In the genomic region with DNA sequence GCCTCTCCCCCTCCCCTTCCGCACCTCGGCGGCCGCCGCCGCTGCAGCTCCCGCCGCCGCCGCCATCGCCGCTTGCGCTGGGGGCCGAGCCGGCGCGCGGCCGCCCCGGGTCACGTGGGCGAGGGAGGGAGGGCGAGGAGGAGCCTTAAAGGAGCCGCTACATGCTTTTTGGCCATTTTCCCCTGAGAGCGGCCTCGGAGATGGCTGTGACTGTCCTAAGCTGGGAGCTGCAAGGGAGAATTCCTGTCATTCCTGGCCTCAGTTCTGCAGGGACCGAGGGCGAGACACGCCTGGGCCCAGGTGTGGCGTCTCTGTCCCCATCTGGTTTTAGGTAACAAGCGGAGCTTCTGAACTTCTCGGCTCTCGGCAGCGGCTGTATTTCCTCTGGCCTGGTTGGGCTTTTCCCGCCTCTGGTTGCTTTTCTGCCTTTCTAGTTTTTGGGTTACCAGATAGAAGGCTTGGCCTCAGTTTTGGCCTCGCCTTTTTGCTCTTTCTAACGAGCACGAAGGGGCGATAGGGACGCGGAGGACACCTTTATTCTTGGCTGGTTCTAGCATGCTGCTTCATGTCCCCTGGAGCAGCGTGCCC, we compare ENCODE assay signal across 8 cellular contexts. TPM values are rescaled to one million over a fixed set of nuclear protein-coding genes. Genes with fewer than 3 reads are reported as not detected.
DNase-seq lines count a peak whose midpoint lies in the region; ATAC-seq and TF ChIP-seq lines count a peak whose summit lies in the region.

Gene EHMT2 (minus strand): TSS at position 87 of the 588 bp plus-strand sequence. CDS start 21 bp downstream, at position 66.

- peak; percentile 62 for ATAC-seq in activated naive CD8-positive, alpha-beta T cell treated with anti-CD3 and anti-CD28 coated beads, Interleukin-2, amount 10 ng/mL, durations not matched to agents 7 days and 5 days (ENCODE audit: low read depth)
- ATAC-seq in Right ventricle myocardium inferior, result peak; percentile 70

- H3K4me1 ChIP-seq in parathyroid adenoma (peaks cover 8% of the 10 kb centered on the region), thyroid gland (peaks cover 18 to 20% of the 10 kb centered on the region in 2 donors)

- no peaks in the 10 kb centered on the region for H3K27me3 Mint-ChIP-seq in activated naive CD8-positive, alpha-beta T cell treated with anti-CD3 and anti-CD28 coated beads, Interleukin-2, amount 10 ng/mL, durations not matched to agents 7 days and 5 days

- H3K27ac Mint-ChIP-seq in activated naive CD8-positive, alpha-beta T cell treated with anti-CD3 and anti-CD28 coated beads, Interleukin-2, amount 10 ng/mL, durations not matched to agents 7 days and 5 days, result peak within 1 kb of the TSS; percentile 94

- TF ChIP-seq CTCF in SU-DHL-6 (IDR thresholded peaks at IDR 0.05; ENCODE audit: insufficient read depth, low read length, poor library complexity, severe bottlenecking) (no peak), parathyroid adenoma (IDR thresholded peaks at IDR 0.05) (no peak), thyroid gland (IDR thresholded peaks at IDR 0.05) (peak in 3 of 6 experiments; percentile 34 to 46 (median 44))

- H3K9me2 ChIP-seq in SU-DHL-6 (replicated peaks; ENCODE audit: insufficient read depth, low read length), result no peaks in the 10 kb centered on the region

- peak within 1 kb of the TSS; percentile 87 for H3K4me3 ChIP-seq in H7 (ENCODE audit: insufficient read depth, low read depth, low read length)
- H3K4me3 ChIP-seq in SU-DHL-6 (ENCODE audit: insufficient read depth, low read length, poor library complexity, severe bottlenecking), result peak within 1 kb of the TSS; percentile 72
- peak within 1 kb of the TSS; percentile 87 for H3K4me3 ChIP-seq in parathyroid adenoma (ENCODE audit: low read depth, low read length)
- peak within 1 kb of the TSS; percentile 47 to 90 (median 57) for H3K4me3 ChIP-seq in thyroid gland (replicated peaks in 1 of 3)

- no peaks in the 10 kb centered on the region for H3K9me3 Mint-ChIP-seq in activated naive CD8-positive, alpha-beta T cell treated with anti-CD3 and anti-CD28 coated beads, Interleukin-2, amount 10 ng/mL, durations not matched to agents 7 days and 5 days

- H3K4me2 ChIP-seq in SU-DHL-6 (ENCODE audit: low read depth, low read length, poor library complexity, severe bottlenecking) (peak within 1 kb of the TSS; percentile 74), parathyroid adenoma (ENCODE audit: low read length) (peak within 1 kb of the TSS; percentile 78)

- H3K9ac ChIP-seq in SU-DHL-6 (ENCODE audit: low read length) (peak within 1 kb of the TSS; percentile 77), parathyroid adenoma (peak within 1 kb of the TSS; percentile 32)

- peaks cover 36% of the 10 kb centered on the region for H3K4me1 Mint-ChIP-seq in activated naive CD8-positive, alpha-beta T cell treated with anti-CD3 and anti-CD28 coated beads, Interleukin-2, amount 10 ng/mL, durations not matched to agents 7 days and 5 days

- H3K4me3 Mint-ChIP-seq in activated naive CD8-positive, alpha-beta T cell treated with anti-CD3 and anti-CD28 coated beads, Interleukin-2, amount 10 ng/mL, durations not matched to agents 7 days and 5 days, result peak within 1 kb of the TSS; percentile 98

- peaks cover 17% of the 10 kb centered on the region for H3K36me3 ChIP-seq in H7 (replicated peaks; ENCODE audit: control insufficient read depth, insufficient read depth, low read length)
- peaks cover 23% of the 10 kb centered on the region for H3K36me3 ChIP-seq in SU-DHL-6 (ENCODE audit: low read length)
- H3K36me3 ChIP-seq in parathyroid adenoma (ENCODE audit: control insufficient read depth, insufficient read depth, low read length), result no peaks in the 10 kb centered on the region
- peaks cover 0 to 13% of the 10 kb centered on the region in 2 donors for H3K36me3 ChIP-seq in thyroid gland

- H3K79me2 ChIP-seq in SU-DHL-6 (ENCODE audit: insufficient read depth, low read length), result peaks cover 4% of the 10 kb centered on the region; the same call in 1 of the 2 replicates
- H3K79me2 ChIP-seq in parathyroid adenoma, result no peaks in the 10 kb centered on the region

- intact Hi-C loops in Right ventricle myocardium inferior (cut with DNase I) (no loop called here), thyroid gland (cut with DNase I) (loop anchor here (5.0 kb wide), 2 partner anchors 35 to 55 kb away; partner anchors contain the start of gene NEU1)

- H3F3A ChIP-seq in SU-DHL-6 (ENCODE audit: insufficient read depth), result peaks cover 58% of the 10 kb centered on the region

- H4K20me1 ChIP-seq in SU-DHL-6 (ENCODE audit: low read depth, low read length), result no peaks in the 10 kb centered on the region

- H3K9me3 ChIP-seq in SU-DHL-6 (ENCODE audit: insufficient read depth, low read length) (no peaks in the 10 kb centered on the region), parathyroid adenoma (ENCODE audit: control insufficient read depth, low read length) (no peaks in the 10 kb centered on the region), thyroid gland (no peaks in the 10 kb centered on the region)

- TF ChIP-seq POLR2A in thyroid gland (IDR thresholded peaks at IDR 0.05), result peak in 1 of 2 donors; percentile 84

- peak; percentile 93 for DNase-seq in DMS53 (lab: John Stamatoyannopoulos, UW)
- DNase-seq in H7, result peak; percentile 97
- peak; percentile 87 for DNase-seq in NCI-H1105 (lab: John Stamatoyannopoulos, UW)
- peak; percentile 93 for DNase-seq in activated naive CD8-positive, alpha-beta T cell treated with anti-CD3 and anti-CD28 coated beads, Interleukin-2, amount 10 ng/mL, durations not matched to agents 7 days and 5 days
- peak; percentile 91 for DNase-seq in Right ventricle myocardium inferior (ENCODE audit: missing footprints)
- peak; percentile 81 to 84 for DNase-seq in thyroid gland

- WGBS in thyroid gland, 2 donors, result 1% methylated on average over 24 to 27 of the region's 42 CpGs

- H3K36me3 Mint-ChIP-seq in activated naive CD8-positive, alpha-beta T cell treated with anti-CD3 and anti-CD28 coated beads, Interleukin-2, amount 10 ng/mL, durations not matched to agents 7 days and 5 days, result peaks cover 11% of the 10 kb centered on the region

- POLR2A ChIA-PET in activated naive CD8-positive, alpha-beta T cell treated with anti-CD3 and anti-CD28 coated beads, Interleukin-2, amount 10 ng/mL, durations not matched to agents 7 days and 5 days (lab: Charles Lee), result interaction anchor here (0.6 to 1.9 kb wide), 23 partner anchors 8 to 1075 kb away, joined by 3 to 13 read pairs (median 4); partner anchors contain the start of genes ABHD16A, ATF6B, BAG6 and DDX39B

- peak within 1 kb of the TSS; percentile 89 for H2AFZ ChIP-seq in SU-DHL-6 (ENCODE audit: low read depth, low read length, severe bottlenecking)
- peak within 1 kb of the TSS; percentile 89 for H2AFZ ChIP-seq in parathyroid adenoma

- peak within 1 kb of the TSS; percentile 84 for H3K27ac ChIP-seq in SU-DHL-6 (ENCODE audit: low read depth, low read length)
- peak within 1 kb of the TSS; percentile 82 for H3K27ac ChIP-seq in parathyroid adenoma
- peak within 1 kb of the TSS; percentile 68 to 95 (median 86) for H3K27ac ChIP-seq in thyroid gland

- H3K27me3 ChIP-seq in H7 (ENCODE audit: control insufficient read depth, insufficient read depth, low read length) (no peaks in the 10 kb centered on the region), SU-DHL-6 (ENCODE audit: low read length) (no peaks in the 10 kb centered on the region), parathyroid adenoma (ENCODE audit: control insufficient read depth, insufficient read depth, low read length) (no peaks in the 10 kb centered on the region), thyroid gland (no peaks in the 10 kb centered on the region)

RNA-seq across cellular contexts. Expression of gene EHMT2, which starts in this region (rescaled TPM):
- total RNA-seq in H7 (2014; rRNA removed; shearing (Covaris generic)), result 134 and 136 TPM in 2 replicates
- 10 to 100 TPM; 77.5 to 80.6 TPM for total RNA-seq in activated naive CD8-positive, alpha-beta T cell treated with anti-CD3 and anti-CD28 coated beads, Interleukin-2, amount 10 ng/mL, durations not matched to agents 7 days and 5 days
- total RNA-seq in Right ventricle myocardium inferior, result 16.8 TPM
- total RNA-seq in thyroid gland, result 10 to 100 TPM; 26.9 to 47.7 (median 38.7) TPM

Comparison
In these comparisons a context has a peak if more than half of its experiments do, and no peak if none do; other contexts are left out.
1. Peak in every context shown above with its lines: DNase-seq, ATAC-seq, H3K4me3 ChIP-seq and H3K27ac ChIP-seq.